ENCODE assay signal across 9 cellular contexts in genomic region chr6:149846321-149846720, GRCh38. TPM values are rescaled to one million over a fixed set of nuclear protein-coding genes. Genes with fewer than 3 reads are reported as not detected.
DNase-seq lines count a peak whose midpoint lies in the region; ATAC-seq and TF ChIP-seq lines count a peak whose summit lies in the region.
"Had no signal": no experiment of that assay in that cellular context is flagged by ENCODE, and none has a peak within 500 bp of the region (broad histone marks: within the 10 kb centered on the region; RNA-seq: fewer than 3 reads in every experiment).

No MANE protein-coding gene starts in this region.

- H3K27me3 Mint-ChIP-seq in osteocyte (ENCODE audit: unreplicated experiment) = no peaks in the 10 kb centered on the region

- TF ChIP-seq CTCF in osteocyte (IDR thresholded peaks at IDR 0.05) = no peak
- TF ChIP-seq CTCF in right lobe of liver (IDR thresholded peaks at IDR 0.05) = no peak

- H3K27ac Mint-ChIP-seq in osteocyte (ENCODE audit: unreplicated experiment) = peak overlapping the region; percentile 78
- H3K27ac Mint-ChIP-seq: natural killer cell had no signal

- peaks cover 0 to 6% (median 3%) of the 10 kb centered on the region in 4 donors for H3K4me1 ChIP-seq in right lobe of liver

- H3K36me3 ChIP-seq in right lobe of liver = no peaks in the 10 kb centered on the region

- ATAC-seq in HG02763 (IDR thresholded peaks at IDR 0.05; ENCODE audit: unreplicated experiment) = no peak
- no peak for ATAC-seq in right lobe of liver
- no peak for ATAC-seq in HG02642 (IDR thresholded peaks at IDR 0.05; ENCODE audit: poor library complexity, unreplicated experiment)
- ATAC-seq in GM18517 (IDR thresholded peaks at IDR 0.05; ENCODE audit: unreplicated experiment) = no peak

- TF ChIP-seq POLR2A in right lobe of liver (IDR thresholded peaks at IDR 0.05) = no peak

- intact Hi-C loops in right lobe of liver (cut with DNase I) = no loop called here

- peak; percentile 82 for DNase-seq in DMS79 (lab: John Stamatoyannopoulos, UW)
- peak; percentile 60 for DNase-seq in NCI-H345 (lab: John Stamatoyannopoulos, UW)
- peak; percentile 42 for DNase-seq in cerebellum (ENCODE audit: low spot score)
- no peak for DNase-seq in osteocyte (ENCODE audit: extremely low spot score, unreplicated experiment)
- DNase-seq in right lobe of liver = no peak
- DNase-seq: natural killer cell had no signal

- no peak overlapping the region for H3K4me3 Mint-ChIP-seq in osteocyte (ENCODE audit: unreplicated experiment)
- H3K4me3 Mint-ChIP-seq: natural killer cell had no signal

- WGBS in right lobe of liver (ENCODE audit: insufficient coverage, low coverage, low lambda C conversion rate, missing lambda C conversion rate) = 62% methylated on average over 6 of the region's 7 CpGs

- no peaks in the 10 kb centered on the region for H3K27me3 ChIP-seq in right lobe of liver

- peaks cover 38% of the 10 kb centered on the region for H3K4me1 Mint-ChIP-seq in osteocyte (ENCODE audit: unreplicated experiment)
- H3K4me1 Mint-ChIP-seq: natural killer cell had no signal

- H3K9me3 Mint-ChIP-seq in osteocyte (ENCODE audit: unreplicated experiment) = no peaks in the 10 kb centered on the region
- H3K9me3 Mint-ChIP-seq: natural killer cell had no signal

- peaks cover 20% of the 10 kb centered on the region for H3K36me3 Mint-ChIP-seq in osteocyte (ENCODE audit: unreplicated experiment)
- H3K36me3 Mint-ChIP-seq: natural killer cell had no signal

- H3K27ac ChIP-seq in right lobe of liver = no peak overlapping the region

- no peak overlapping the region for H3K4me3 ChIP-seq in right lobe of liver

- no peaks in the 10 kb centered on the region for H3K9me3 ChIP-seq in right lobe of liver

RNA-seq across cellular contexts. Expression of gene LRP11, which starts 17.8 kb away (rescaled TPM):
- total RNA-seq in cerebellum (26.6 TPM), osteocyte (59.6 and 75.2 TPM in 2 replicates), right lobe of liver (10 to 100 TPM in 1 of 6 experiments, 1 to 10 TPM in 5; 6.8 to 11.1 (median 9.3) TPM)

RNA-seq across cellular contexts. Expression of gene RAET1E, which starts 51.6 kb away (rescaled TPM):
- not detected for total RNA-seq in cerebellum
- not detected in 2 replicates for total RNA-seq in osteocyte
- total RNA-seq in right lobe of liver = not detected
- total RNA-seq: natural killer cell had no signal

Comparison
In these comparisons a context has a peak if more than half of its experiments do, and no peak if none do; other contexts are left out.
1. DNase-seq: peak in DMS79 (single experiment), NCI-H345 (single experiment) and cerebellum (single experiment); none in osteocyte (single experiment) and right lobe of liver (0 of 3).